ENCODE assay signal across 8 cellular contexts in the genomic region with DNA sequence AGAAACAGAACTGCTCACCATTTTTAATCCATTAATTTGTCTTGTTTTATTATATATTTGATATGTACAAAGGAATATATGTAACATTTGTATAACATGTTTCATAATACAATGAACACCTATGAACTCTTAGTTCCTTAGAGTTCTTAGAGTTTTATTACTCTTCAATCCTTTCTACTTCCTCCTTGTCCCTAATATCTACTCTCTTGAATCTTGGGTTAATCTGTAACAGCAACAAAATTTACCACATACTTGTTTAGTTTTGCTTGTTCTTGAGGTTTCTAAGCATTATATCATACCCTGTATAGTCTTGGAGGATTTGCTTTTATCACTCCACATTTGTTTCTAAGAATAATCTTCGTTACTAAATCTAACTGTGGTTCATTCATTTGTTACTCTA.
DNase-seq lines count a peak whose midpoint lies in the region; ATAC-seq and TF ChIP-seq lines count a peak whose summit lies in the region.

No MANE protein-coding gene starts in this region.

- no peaks in the 10 kb centered on the region for H3K36me3 ChIP-seq in skeletal muscle tissue (ENCODE audit: control insufficient read depth in 3 of 3, insufficient read depth in 3 of 3, low read length in 3 of 3)

- H3K4me1 ChIP-seq in skeletal muscle tissue (ENCODE audit: control insufficient read depth in 3 of 3, insufficient read depth in 3 of 3, low read length in 3 of 3) = no peaks in the 10 kb centered on the region

- H3K27ac ChIP-seq in dorsolateral prefrontal cortex (peak overlapping the region in 41 of 59 donors; percentile 0 to 78 (median 51)), skeletal muscle tissue (ENCODE audit: low read depth, low read length) (peak overlapping the region; percentile 43)

- H3K4me3 ChIP-seq in dorsolateral prefrontal cortex (peak overlapping the region in 48 of 59 donors; percentile 0 to 53 (median 30)), skeletal muscle tissue (ENCODE audit: low read length in 3 of 3) (peak overlapping the region in 1 of 3 donors; percentile 69)

- intact Hi-C loops in dorsolateral prefrontal cortex (cut with DNase I) = no loop called here
- intact Hi-C loops in posterior vena cava (cut with DNase I) = no loop called here

- no peaks in the 10 kb centered on the region for H3K9me3 ChIP-seq in skeletal muscle tissue (ENCODE audit: control insufficient read depth in 3 of 3, low read length in 3 of 3)

- no peaks in the 10 kb centered on the region for H3K27me3 ChIP-seq in dorsolateral prefrontal cortex
- H3K27me3 ChIP-seq in skeletal muscle tissue (ENCODE audit: control insufficient read depth in 3 of 3, insufficient read depth in 3 of 3, low read length in 3 of 3) = no peaks in the 10 kb centered on the region

- peak overlapping the region in 2 of 3 donors; percentile 46 to 57 for H3K9ac ChIP-seq in skeletal muscle tissue (ENCODE audit: low read depth in 1 of 3, low read length in 3 of 3)

- DNase-seq in NOMO-1 treated with DMSO at 0.1 percent for 48 hours (lab: John Stamatoyannopoulos, UW; ENCODE audit: unreplicated experiment) = peak; percentile 25
- DNase-seq in NOMO-1 treated with dmso at 0.1 percent for 144 hours (lab: John Stamatoyannopoulos, UW; ENCODE audit: unreplicated experiment) = no peak
- no peak for DNase-seq in dorsolateral prefrontal cortex
- no peak for DNase-seq in midbrain (lab: John Stamatoyannopoulos, UW)
- no peak for DNase-seq in posterior vena cava (ENCODE audit: low spot score)
- no peak for DNase-seq in COLO829 (ENCODE audit: low spot score)

- no peak for TF ChIP-seq CTCF in dorsolateral prefrontal cortex (IDR thresholded peaks at IDR 0.05 in 54 of 56, conservative IDR thresholded peaks at IDR 0.05 in 2 of 56; ENCODE audit: low read depth in 1 of 56, partially characterized antibody in 56 of 56)

- peak; percentile 22 for ATAC-seq in HG03103 (IDR thresholded peaks at IDR 0.05; ENCODE audit: low read depth, unreplicated experiment)
